Comparison of ENCODE assay signal across 16 cellular contexts in the genomic region with DNA sequence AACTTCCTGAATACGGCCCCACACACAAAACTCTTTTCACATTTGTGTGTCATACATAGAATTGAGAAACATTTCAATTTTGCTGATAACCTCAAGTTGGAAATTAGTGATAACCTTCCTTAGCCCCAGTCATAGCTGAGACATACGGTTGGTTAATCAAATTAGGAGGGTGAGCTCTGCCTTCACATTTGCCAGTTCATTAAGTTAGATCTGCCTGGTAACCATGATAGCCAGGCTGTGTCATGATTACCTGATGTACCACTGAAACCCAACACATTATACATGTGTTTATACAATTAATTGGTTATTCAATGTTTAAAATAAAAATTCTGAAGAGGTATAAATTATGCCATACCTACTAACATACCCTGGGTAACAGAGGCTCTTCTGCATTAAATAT.
"Had no signal": no experiment of that assay in that cellular context is flagged by ENCODE, and none has a peak within 500 bp of the region (broad histone marks: within the 10 kb centered on the region; RNA-seq: fewer than 3 reads in every experiment).

No MANE protein-coding gene starts in this region.

- H3K27ac ChIP-seq: epithelial cell of prostate, ovary, right atrium auricular region, skin epidermis, tibial artery, upper lobe of left lung had no signal

- H3K9me3 ChIP-seq: esophagus muscularis mucosa, gastrocnemius medialis, ovary, right atrium auricular region, sigmoid colon, tibial artery, upper lobe of left lung had no signal

- H3K36me3 ChIP-seq: esophagus muscularis mucosa, gastrocnemius medialis, ovary, right atrium auricular region, sigmoid colon, tibial artery, upper lobe of left lung had no signal

- DNase-seq: effector memory CD4-positive, alpha-beta T cell; gastrocnemius medialis; glutamatergic neuron; islet precursor cell; naive thymus-derived CD8-positive, alpha-beta T cell; ovary; sigmoid colon; stimulated activated CD4-positive, alpha-beta T cell treated with anti-CD3 and anti-CD28 coated beads, Interleukin-2, amount 100 ng/mL, for 48 hours; tibial artery; upper lobe of left lung had no signal

- FAIRE-seq: endometrium had no signal

- H3K27me3 ChIP-seq: esophagus muscularis mucosa, gastrocnemius medialis, ovary, right atrium auricular region, sigmoid colon, tibial artery, upper lobe of left lung had no signal

- H3K4me1 ChIP-seq: esophagus muscularis mucosa, gastrocnemius medialis, right atrium auricular region, sigmoid colon, upper lobe of left lung had no signal

- ATAC-seq: left lobe of liver; naive thymus-derived CD8-positive, alpha-beta T cell had no signal

- H3K4me3 ChIP-seq: ovary, right atrium auricular region, tibial artery, upper lobe of left lung had no signal
